In the genomic region with DNA sequence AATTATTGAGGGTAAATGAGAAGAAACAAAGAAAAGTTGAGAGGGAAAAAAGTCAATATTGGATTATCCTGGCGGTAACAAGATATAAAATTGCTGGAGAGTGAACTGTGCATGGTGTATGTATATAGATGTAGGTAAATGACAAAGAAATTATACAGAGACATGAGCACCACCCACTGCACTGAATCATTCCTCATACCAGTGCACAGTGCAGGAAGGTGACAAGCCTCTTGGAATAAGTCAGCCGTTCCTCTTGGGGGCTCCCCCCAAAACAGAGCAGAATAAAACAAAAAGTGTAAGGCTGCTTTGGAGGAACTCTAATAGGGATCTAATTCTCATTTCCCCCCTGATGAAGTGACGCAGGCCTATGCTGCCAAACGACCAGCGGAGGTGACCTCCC, we compare ENCODE assay signal across 16 cellular contexts.
"Had no signal": no experiment of that assay in that cellular context is flagged by ENCODE, and none has a peak within 500 bp of the region (broad histone marks: within the 10 kb centered on the region; RNA-seq: fewer than 3 reads in every experiment).

No MANE protein-coding gene starts in this region.

- H3K4me3 Mint-ChIP-seq: activated CD4-positive, alpha-beta memory T cell treated with anti-CD3 and anti-CD28 coated beads, Interleukin-2, amount 10 ng/mL, durations not matched to agents 7 days and 5 days; activated CD8-positive, alpha-beta memory T cell treated with anti-CD3 and anti-CD28 coated beads, Interleukin-2, amount 10 ng/mL, durations not matched to agents 7 days and 5 days; activated naive CD8-positive, alpha-beta T cell treated with anti-CD3 and anti-CD28 coated beads, Interleukin-2, amount 10 ng/mL, durations not matched to agents 7 days and 5 days; natural killer cell treated with Interleukin-12 subunit alpha and Interleukin-12 subunit beta and Interleukin-15 and Interleukin-18, amount 100 ng/mL, for 72 hours; stimulated activated naive B cell treated with anti-CD40 and anti-IgM and Interleukin-4, amounts not matched to agents 10 μg/mL and 1 μg/mL and 100 μg/mL, for 72 hours had no signal

- H3K4me1 Mint-ChIP-seq: activated CD4-positive, alpha-beta memory T cell treated with anti-CD3 and anti-CD28 coated beads, Interleukin-2, amount 10 ng/mL, durations not matched to agents 7 days and 5 days; activated CD8-positive, alpha-beta memory T cell treated with anti-CD3 and anti-CD28 coated beads, Interleukin-2, amount 10 ng/mL, durations not matched to agents 7 days and 5 days; activated naive CD8-positive, alpha-beta T cell treated with anti-CD3 and anti-CD28 coated beads, Interleukin-2, amount 10 ng/mL, durations not matched to agents 7 days and 5 days; stimulated activated naive B cell treated with anti-CD40 and anti-IgM and Interleukin-4, amounts not matched to agents 10 μg/mL and 1 μg/mL and 100 μg/mL, for 72 hours had no signal

- H3K4me3 ChIP-seq: dorsolateral prefrontal cortex, lower lobe of right lung, pancreas, sigmoid colon, thoracic aorta, upper lobe of left lung had no signal

- H3K27me3 ChIP-seq: dorsolateral prefrontal cortex, foreskin keratinocyte, pancreas, sigmoid colon, upper lobe of left lung had no signal

- H3K27me3 Mint-ChIP-seq: activated CD4-positive, alpha-beta memory T cell treated with anti-CD3 and anti-CD28 coated beads, Interleukin-2, amount 10 ng/mL, durations not matched to agents 7 days and 5 days; activated CD8-positive, alpha-beta memory T cell treated with anti-CD3 and anti-CD28 coated beads, Interleukin-2, amount 10 ng/mL, durations not matched to agents 7 days and 5 days; activated naive CD8-positive, alpha-beta T cell treated with anti-CD3 and anti-CD28 coated beads, Interleukin-2, amount 10 ng/mL, durations not matched to agents 7 days and 5 days had no signal

- H3K36me3 Mint-ChIP-seq: activated CD8-positive, alpha-beta memory T cell treated with anti-CD3 and anti-CD28 coated beads, Interleukin-2, amount 10 ng/mL, durations not matched to agents 7 days and 5 days; activated naive CD8-positive, alpha-beta T cell treated with anti-CD3 and anti-CD28 coated beads, Interleukin-2, amount 10 ng/mL, durations not matched to agents 7 days and 5 days; natural killer cell treated with Interleukin-12 subunit alpha and Interleukin-12 subunit beta and Interleukin-15 and Interleukin-18, amount 100 ng/mL, for 72 hours; stimulated activated naive B cell treated with anti-CD40 and anti-IgM and Interleukin-4, amounts not matched to agents 10 μg/mL and 1 μg/mL and 100 μg/mL, for 72 hours had no signal

- DNase-seq: activated CD4-positive, alpha-beta memory T cell treated with anti-CD3 and anti-CD28 coated beads, Interleukin-2, amount 10 ng/mL, durations not matched to agents 7 days and 5 days; activated CD4-positive, alpha-beta T cell treated with anti-CD3 and anti-CD28 coated beads for 48 hours; activated CD8-positive, alpha-beta memory T cell treated with anti-CD3 and anti-CD28 coated beads, Interleukin-2, amount 10 ng/mL, durations not matched to agents 7 days and 5 days; activated naive CD4-positive, alpha-beta T cell; activated naive CD8-positive, alpha-beta T cell treated with anti-CD3 and anti-CD28 coated beads, Interleukin-2, amount 10 ng/mL, durations not matched to agents 7 days and 5 days; dorsolateral prefrontal cortex; foreskin keratinocyte; hypothalamus; islet precursor cell; lower lobe of right lung; pancreas; sigmoid colon; stimulated activated naive B cell treated with anti-CD40 and anti-IgM and Interleukin-4, amounts not matched to agents 10 μg/mL and 1 μg/mL and 100 μg/mL, for 72 hours had no signal

- H3K27ac ChIP-seq: foreskin keratinocyte, lower lobe of right lung, pancreas, sigmoid colon, thoracic aorta, upper lobe of left lung had no signal

- H3K4me1 ChIP-seq: foreskin keratinocyte, lower lobe of right lung, pancreas, sigmoid colon, upper lobe of left lung had no signal

- H3K9me3 Mint-ChIP-seq: activated CD4-positive, alpha-beta memory T cell treated with anti-CD3 and anti-CD28 coated beads, Interleukin-2, amount 10 ng/mL, durations not matched to agents 7 days and 5 days; activated naive CD8-positive, alpha-beta T cell treated with anti-CD3 and anti-CD28 coated beads, Interleukin-2, amount 10 ng/mL, durations not matched to agents 7 days and 5 days; natural killer cell treated with Interleukin-12 subunit alpha and Interleukin-12 subunit beta and Interleukin-15 and Interleukin-18, amount 100 ng/mL, for 72 hours had no signal

- ATAC-seq: activated CD8-positive, alpha-beta memory T cell treated with anti-CD3 and anti-CD28 coated beads, Interleukin-2, amount 10 ng/mL, durations not matched to agents 7 days and 5 days; foreskin keratinocyte; lower lobe of right lung; natural killer cell treated with Interleukin-12 subunit alpha and Interleukin-12 subunit beta and Interleukin-15 and Interleukin-18, amount 100 ng/mL, for 72 hours had no signal

- H3K27ac Mint-ChIP-seq: activated CD4-positive, alpha-beta memory T cell treated with anti-CD3 and anti-CD28 coated beads, Interleukin-2, amount 10 ng/mL, durations not matched to agents 7 days and 5 days; activated CD8-positive, alpha-beta memory T cell treated with anti-CD3 and anti-CD28 coated beads, Interleukin-2, amount 10 ng/mL, durations not matched to agents 7 days and 5 days; activated naive CD8-positive, alpha-beta T cell treated with anti-CD3 and anti-CD28 coated beads, Interleukin-2, amount 10 ng/mL, durations not matched to agents 7 days and 5 days; natural killer cell treated with Interleukin-12 subunit alpha and Interleukin-12 subunit beta and Interleukin-15 and Interleukin-18, amount 100 ng/mL, for 72 hours; stimulated activated naive B cell treated with anti-CD40 and anti-IgM and Interleukin-4, amounts not matched to agents 10 μg/mL and 1 μg/mL and 100 μg/mL, for 72 hours had no signal

- H3K36me3 ChIP-seq: lower lobe of right lung, pancreas, sigmoid colon, thoracic aorta, upper lobe of left lung had no signal
